ENCODE assay signal across 9 cellular contexts in genomic region chr3:159978353-159978752, GRCh38. TPM values are rescaled to one million over a fixed set of nuclear protein-coding genes. Genes with fewer than 3 reads are reported as not detected.
DNase-seq lines count a peak whose midpoint lies in the region; ATAC-seq and TF ChIP-seq lines count a peak whose summit lies in the region.
"Had no signal": no experiment of that assay in that cellular context is flagged by ENCODE, and none has a peak within 500 bp of the region (broad histone marks: within the 10 kb centered on the region; RNA-seq: fewer than 3 reads in every experiment).

No MANE protein-coding gene starts in this region.

- CTCF ChIA-PET in activated CD4-positive, alpha-beta T cell treated with anti-CD3 and anti-CD28 coated beads for 36 hours (lab: Charles Lee): no interaction called here

- H3K9me3 ChIP-seq in MM.1S (replicated peaks; ENCODE audit: insufficient read depth, low read length): no peaks in the 10 kb centered on the region

- no peaks in the 10 kb centered on the region for H3K36me3 Mint-ChIP-seq in activated CD4-positive, alpha-beta T cell treated with anti-CD3 and anti-CD28 coated beads for 36 hours (ENCODE audit: low read depth)

- H3K4me3 Mint-ChIP-seq in activated CD4-positive, alpha-beta T cell treated with anti-CD3 and anti-CD28 coated beads for 36 hours: no peak overlapping the region
- H3K4me3 Mint-ChIP-seq: GM23338 had no signal

- intact Hi-C loops in activated CD4-positive, alpha-beta T cell treated with anti-CD3 and anti-CD28 coated beads for 36 hours (cut with DNase I, micrococcal nuclease): no loop called here

- no peaks in the 10 kb centered on the region for H4K20me1 ChIP-seq in MM.1S (ENCODE audit: insufficient read depth, low read length)

- no peak overlapping the region for H3K27ac Mint-ChIP-seq in activated CD4-positive, alpha-beta T cell treated with anti-CD3 and anti-CD28 coated beads for 36 hours
- H3K27ac Mint-ChIP-seq: GM23338 had no signal

- H3K4me1 ChIP-seq in MM.1S (ENCODE audit: low read length) (peaks cover 12% of the 10 kb centered on the region), rectal smooth muscle tissue (ENCODE audit: control insufficient read depth, insufficient read depth, low read length) (peaks cover 13% of the 10 kb centered on the region)

- peaks cover 16% of the 10 kb centered on the region for H3F3A ChIP-seq in MM.1S (ENCODE audit: insufficient read depth, low read length)

- H3K27ac ChIP-seq in MM.1S (ENCODE audit: low read length): peak overlapping the region; percentile 74
- peak overlapping the region; percentile 58 for H3K27ac ChIP-seq in rectal smooth muscle tissue (ENCODE audit: low read depth, low read length)

- POLR2A ChIA-PET in activated CD4-positive, alpha-beta T cell treated with anti-CD3 and anti-CD28 coated beads for 36 hours (lab: Charles Lee): no interaction called here

- peak; percentile 82 for DNase-seq in MM.1S
- DNase-seq in DMS53 treated with DMSO at 0.1 percent for 48 hours (lab: John Stamatoyannopoulos, UW; ENCODE audit: unreplicated experiment): no peak
- DNase-seq in GM19238 (ENCODE audit: insufficient read length, low spot score): no peak
- DNase-seq in activated CD4-positive, alpha-beta T cell treated with anti-CD3 and anti-CD28 coated beads for 36 hours: no peak
- DNase-seq in HUDEP-2 (lab: John Stamatoyannopoulos, UW; ENCODE audit: unreplicated experiment in 76 of 76): no peak

- peak overlapping the region; percentile 25 for H2AFZ ChIP-seq in MM.1S (ENCODE audit: low read length)
- H2AFZ ChIP-seq: GM23338 had no signal

- peak overlapping the region; percentile 8; the same call in 1 of the 2 replicates for H3K4me3 ChIP-seq in MM.1S (ENCODE audit: low read length)
- peak overlapping the region; percentile 1 for H3K4me3 ChIP-seq in rectal smooth muscle tissue (ENCODE audit: low read length)
- H3K4me3 ChIP-seq: GM23338 had no signal

- H3K36me3 ChIP-seq in MM.1S (replicated peaks; ENCODE audit: insufficient read depth, low read length): no peaks in the 10 kb centered on the region
- no peaks in the 10 kb centered on the region for H3K36me3 ChIP-seq in rectal smooth muscle tissue (ENCODE audit: control insufficient read depth, insufficient read depth, low read length)

- H3K9ac ChIP-seq in MM.1S (ENCODE audit: low read length) (peak overlapping the region; percentile 43), rectal smooth muscle tissue (ENCODE audit: low read length) (no peak overlapping the region)

- peak overlapping the region; percentile 54 for H3K4me2 ChIP-seq in MM.1S (ENCODE audit: low read depth, low read length)
- H3K4me2 ChIP-seq: GM23338 had no signal

- peaks cover 24% of the 10 kb centered on the region for H3K27me3 Mint-ChIP-seq in activated CD4-positive, alpha-beta T cell treated with anti-CD3 and anti-CD28 coated beads for 36 hours

- TF ChIP-seq CTCF in MM.1S (IDR thresholded peaks at IDR 0.05; ENCODE audit: low read length): no peak

- no peaks in the 10 kb centered on the region for H3K9me2 ChIP-seq in MM.1S (replicated peaks; ENCODE audit: insufficient read depth, low read length)

- no peaks in the 10 kb centered on the region for H3K27me3 ChIP-seq in MM.1S (replicated peaks; ENCODE audit: insufficient read depth, low read length)
- no peaks in the 10 kb centered on the region for H3K27me3 ChIP-seq in rectal smooth muscle tissue (ENCODE audit: control insufficient read depth, insufficient read depth, low read length)

- H3K9me3 Mint-ChIP-seq in activated CD4-positive, alpha-beta T cell treated with anti-CD3 and anti-CD28 coated beads for 36 hours (ENCODE audit: low read depth): no peaks in the 10 kb centered on the region

- no peaks in the 10 kb centered on the region for H3K4me1 Mint-ChIP-seq in activated CD4-positive, alpha-beta T cell treated with anti-CD3 and anti-CD28 coated beads for 36 hours
- H3K4me1 Mint-ChIP-seq: GM23338 had no signal

- H3K79me2 ChIP-seq in MM.1S (ENCODE audit: low read length): no peaks in the 10 kb centered on the region

- ATAC-seq in GM19395 (IDR thresholded peaks at IDR 0.05; ENCODE audit: unreplicated experiment): peak; percentile 97
- peak; percentile 97 for ATAC-seq in HG02870 (IDR thresholded peaks at IDR 0.05; ENCODE audit: unreplicated experiment)
- ATAC-seq in activated CD4-positive, alpha-beta T cell treated with anti-CD3 and anti-CD28 coated beads for 36 hours: no peak
- ATAC-seq: GM23338 had no signal

RNA-seq across cellular contexts. Expression of gene IL12A, which starts 10.3 kb away (rescaled TPM):
- not detected for total RNA-seq in activated CD4-positive, alpha-beta T cell treated with anti-CD3 and anti-CD28 coated beads for 36 hours
